ENCODE assay signal across 26 cellular contexts in the genomic region with DNA sequence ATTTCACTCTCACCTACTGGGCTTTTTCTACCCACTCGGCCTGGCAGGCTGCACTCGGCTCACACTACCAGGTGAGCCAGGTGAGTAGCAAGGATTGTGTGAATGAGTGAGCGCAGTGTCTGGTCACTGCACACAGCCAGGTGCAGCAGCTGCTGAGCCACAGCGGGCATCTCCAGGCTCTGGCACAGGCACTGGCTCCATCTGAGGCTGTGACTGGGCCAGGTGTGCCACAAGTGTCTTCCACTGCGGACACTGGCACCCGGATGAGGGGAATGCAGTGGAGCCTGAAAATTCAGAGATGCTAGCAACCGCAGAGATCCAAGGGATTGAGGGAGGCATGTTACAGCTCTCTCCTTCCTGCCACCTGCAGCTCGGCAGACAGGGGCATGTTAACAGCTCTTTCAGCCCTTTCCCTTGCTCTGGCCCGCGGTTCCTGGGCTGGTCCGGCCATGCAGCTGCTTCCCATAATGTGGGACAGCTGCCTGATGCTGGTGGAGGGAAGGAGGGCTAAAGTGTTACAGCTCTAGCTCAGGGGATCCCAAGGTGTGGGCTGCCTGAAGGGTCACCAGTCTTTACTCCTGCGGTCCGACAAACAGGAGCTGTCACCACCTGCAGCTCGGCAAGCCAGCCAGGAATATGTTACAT.
"Had no signal": no experiment of that assay in that cellular context is flagged by ENCODE, and none has a peak within 500 bp of the region (broad histone marks: within the 10 kb centered on the region; RNA-seq: fewer than 3 reads in every experiment).

No MANE protein-coding gene starts in this region.

- DNase-seq: activated B cell treated with CpG ODN at 0.5 μM for 24 hours; activated CD4-positive, alpha-beta T cell treated with anti-CD3 and anti-CD28 coated beads for 1 hour; activated CD4-positive, alpha-beta T cell treated with anti-CD3 and anti-CD28 coated beads, Interleukin-2, amount 10 ng/mL, durations not matched to agents 24 days and 14 days; activated CD4-positive, alpha-beta T cell treated with anti-CD3 and anti-CD28 coated beads, Interleukin-2, amount 50 U/mL, for 48 hours; activated CD8-positive, alpha-beta memory T cell treated with anti-CD3 and anti-CD28 coated beads, Interleukin-2, amount 10 ng/mL, durations not matched to agents 7 days and 5 days; activated effector memory CD4-positive, alpha-beta T cell treated with Interleukin-2 at 50 U/mL for 16 hours; activated naive CD4-positive, alpha-beta T cell; activated T-cell treated with anti-CD3 and anti-CD28 coated beads, Interleukin-2, amount 50 U/mL, for 24 hours; aorta; caudate nucleus; MG63; MV-4-11; NCI-H1092 treated with DMSO at 0.1 percent for 48 hours; NCI-H1417 treated with DMSO at 0.1 percent for 48 hours; NCI-H1694; NCI-H2029 treated with DMSO at 0.1 percent for 48 hours; NCI-H446; NCI-H524; NCI-H774; SHP77; T-helper 17 cell; T-helper 9 cell had no signal

- H3K9me3 ChIP-seq: breast epithelium, MG63 had no signal

- H3K27me3 ChIP-seq: breast epithelium, MG63, SJSA1 had no signal

- H3K27ac ChIP-seq: breast epithelium, SJSA1 had no signal

- H3K9me3 Mint-ChIP-seq: activated B cell treated with CpG ODN at 0.5 μM for 24 hours; activated CD4-positive, alpha-beta T cell treated with anti-CD3 and anti-CD28 coated beads, Interleukin-2, amount 10 ng/mL, durations not matched to agents 24 days and 14 days; activated naive CD4-positive, alpha-beta T cell treated with anti-CD3 and anti-CD28 coated beads, Interleukin-2, amount 50 U/mL, for 24 hours had no signal

- H3K36me3 ChIP-seq: breast epithelium, MG63, SJSA1 had no signal

- H3K27me3 Mint-ChIP-seq: activated B cell treated with CpG ODN at 0.5 μM for 24 hours; activated CD4-positive, alpha-beta T cell treated with anti-CD3 and anti-CD28 coated beads, Interleukin-2, amount 10 ng/mL, durations not matched to agents 24 days and 14 days; activated CD8-positive, alpha-beta memory T cell treated with anti-CD3 and anti-CD28 coated beads, Interleukin-2, amount 10 ng/mL, durations not matched to agents 7 days and 5 days; activated naive CD4-positive, alpha-beta T cell treated with anti-CD3 and anti-CD28 coated beads, Interleukin-2, amount 50 U/mL, for 24 hours; activated T-cell treated with anti-CD3 and anti-CD28 coated beads, Interleukin-2, amount 50 U/mL, for 24 hours; T-helper 17 cell had no signal

- H3K4me3 Mint-ChIP-seq: activated B cell treated with CpG ODN at 0.5 μM for 24 hours; activated CD4-positive, alpha-beta T cell treated with anti-CD3 and anti-CD28 coated beads, Interleukin-2, amount 10 ng/mL, durations not matched to agents 24 days and 14 days; activated CD8-positive, alpha-beta memory T cell treated with anti-CD3 and anti-CD28 coated beads, Interleukin-2, amount 10 ng/mL, durations not matched to agents 7 days and 5 days; activated naive CD4-positive, alpha-beta T cell treated with anti-CD3 and anti-CD28 coated beads, Interleukin-2, amount 50 U/mL, for 24 hours; activated T-cell treated with anti-CD3 and anti-CD28 coated beads, Interleukin-2, amount 50 U/mL, for 24 hours; activated T-helper 1 cell treated with anti-CD3 and anti-CD28 coated beads, Interleukin-12 subunit alpha, Interleukin-12 subunit beta, Interleukin-2, Interleukin-4 antibody, amounts not matched to agents 30 ng/mL and 10 ng/mL and 1 ng/mL, durations not matched to agents 14 hours and 24 hours and 36 hours; T-helper 17 cell had no signal

- H3K27ac Mint-ChIP-seq: activated B cell treated with CpG ODN at 0.5 μM for 24 hours; activated CD4-positive, alpha-beta T cell treated with anti-CD3 and anti-CD28 coated beads, Interleukin-2, amount 10 ng/mL, durations not matched to agents 24 days and 14 days; activated CD8-positive, alpha-beta memory T cell treated with anti-CD3 and anti-CD28 coated beads, Interleukin-2, amount 10 ng/mL, durations not matched to agents 7 days and 5 days; activated naive CD4-positive, alpha-beta T cell treated with anti-CD3 and anti-CD28 coated beads, Interleukin-2, amount 50 U/mL, for 24 hours; activated T-cell treated with anti-CD3 and anti-CD28 coated beads, Interleukin-2, amount 50 U/mL, for 24 hours; activated T-helper 1 cell treated with anti-CD3 and anti-CD28 coated beads, Interleukin-12 subunit alpha, Interleukin-12 subunit beta, Interleukin-2, Interleukin-4 antibody, amounts not matched to agents 30 ng/mL and 10 ng/mL and 1 ng/mL, durations not matched to agents 14 hours and 24 hours and 36 hours; T-helper 17 cell had no signal

- ATAC-seq: activated CD8-positive, alpha-beta memory T cell treated with anti-CD3 and anti-CD28 coated beads, Interleukin-2, amount 10 ng/mL, durations not matched to agents 7 days and 5 days; T-helper 17 cell had no signal

- H3K4me1 ChIP-seq: breast epithelium, SJSA1 had no signal

- H3K4me1 Mint-ChIP-seq: activated B cell treated with CpG ODN at 0.5 μM for 24 hours; activated CD4-positive, alpha-beta T cell treated with anti-CD3 and anti-CD28 coated beads, Interleukin-2, amount 10 ng/mL, durations not matched to agents 24 days and 14 days; activated CD8-positive, alpha-beta memory T cell treated with anti-CD3 and anti-CD28 coated beads, Interleukin-2, amount 10 ng/mL, durations not matched to agents 7 days and 5 days; activated naive CD4-positive, alpha-beta T cell treated with anti-CD3 and anti-CD28 coated beads, Interleukin-2, amount 50 U/mL, for 24 hours; T-helper 17 cell had no signal

- H3K4me3 ChIP-seq: breast epithelium, MG63, SJSA1 had no signal

- H3K36me3 Mint-ChIP-seq: activated CD8-positive, alpha-beta memory T cell treated with anti-CD3 and anti-CD28 coated beads, Interleukin-2, amount 10 ng/mL, durations not matched to agents 7 days and 5 days; activated naive CD4-positive, alpha-beta T cell treated with anti-CD3 and anti-CD28 coated beads, Interleukin-2, amount 50 U/mL, for 24 hours had no signal
